ENCODE assay signal across 1 cellular context in genomic region chr1:111223126-111223443, GRCh38.
TF ChIP-seq lines count a peak whose summit lies in the region.

No MANE protein-coding gene starts in this region.

TF ChIP-seq in GM12878, 131 proteins besides CTCF, POLR2A, EP300 and RAD21 (continued from another document and continues in another):
- TF ChIP-seq ATF7 (IDR thresholded peaks at IDR 0.05; ENCODE audit: low read depth): no peak
- TF ChIP-seq TAF1 (IDR thresholded peaks at IDR 0.05; ENCODE audit: borderline replicate concordance, low read depth, low read length): peak; percentile 52; the same call in 1 of the 2 replicates
- TF ChIP-seq ATF2 (IDR thresholded peaks at IDR 0.05; ENCODE audit: low read length): no peak
- peak; percentile 12 for TF ChIP-seq E2F8 (IDR thresholded peaks at IDR 0.05; ENCODE audit: low read depth, partially characterized antibody)
- TF ChIP-seq, protein P1, sequence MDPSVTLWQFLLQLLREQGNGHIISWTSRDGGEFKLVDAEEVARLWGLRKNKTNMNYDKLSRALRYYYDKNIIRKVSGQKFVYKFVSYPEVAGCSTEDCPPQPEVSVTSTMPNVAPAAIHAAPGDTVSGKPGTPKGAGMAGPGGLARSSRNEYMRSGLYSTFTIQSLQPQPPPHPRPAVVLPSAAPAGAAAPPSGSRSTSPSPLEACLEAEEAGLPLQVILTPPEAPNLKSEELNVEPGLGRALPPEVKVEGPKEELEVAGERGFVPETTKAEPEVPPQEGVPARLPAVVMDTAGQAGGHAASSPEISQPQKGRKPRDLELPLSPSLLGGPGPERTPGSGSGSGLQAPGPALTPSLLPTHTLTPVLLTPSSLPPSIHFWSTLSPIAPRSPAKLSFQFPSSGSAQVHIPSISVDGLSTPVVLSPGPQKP (IDR thresholded peaks at IDR 0.05; ENCODE audit: low read depth, low read length): no peak
- TF ChIP-seq ZNF592 (IDR thresholded peaks at IDR 0.05): no peak
- TF ChIP-seq MXI1 (IDR thresholded peaks at IDR 0.05; ENCODE audit: low read depth, low read length): no peak
- TF ChIP-seq ZZZ3 (IDR thresholded peaks at IDR 0.05; ENCODE audit: control insufficient read depth, insufficient read length, low read depth): no peak
- TF ChIP-seq SPI1 (IDR thresholded peaks at IDR 0.05; ENCODE audit: borderline replicate concordance, insufficient read depth, low read depth, low read length): no peak
- TF ChIP-seq ZNF207 (IDR thresholded peaks at IDR 0.05; ENCODE audit: borderline replicate concordance): peak; percentile 1; the same call in 1 of the 2 replicates
- TF ChIP-seq MTA2 (IDR thresholded peaks at IDR 0.05; ENCODE audit: low read depth): no peak
- TF ChIP-seq, protein P2, sequence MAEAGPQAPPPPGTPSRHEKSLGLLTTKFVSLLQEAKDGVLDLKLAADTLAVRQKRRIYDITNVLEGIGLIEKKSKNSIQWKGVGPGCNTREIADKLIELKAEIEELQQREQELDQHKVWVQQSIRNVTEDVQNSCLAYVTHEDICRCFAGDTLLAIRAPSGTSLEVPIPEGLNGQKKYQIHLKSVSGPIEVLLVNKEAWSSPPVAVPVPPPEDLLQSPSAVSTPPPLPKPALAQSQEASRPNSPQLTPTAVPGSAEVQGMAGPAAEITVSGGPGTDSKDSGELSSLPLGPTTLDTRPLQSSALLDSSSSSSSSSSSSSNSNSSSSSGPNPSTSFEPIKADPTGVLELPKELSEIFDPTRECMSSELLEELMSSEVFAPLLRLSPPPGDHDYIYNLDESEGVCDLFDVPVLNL (IDR thresholded peaks at IDR 0.05; ENCODE audit: low read depth, low read length): no peak
- no peak for TF ChIP-seq ZNF384 (IDR thresholded peaks at IDR 0.05; ENCODE audit: borderline replicate concordance, low read depth, low read length)
- TF ChIP-seq CHD1 (IDR thresholded peaks at IDR 0.05; ENCODE audit: low read depth, low read length): no peak
- no peak for TF ChIP-seq WRNIP1 (IDR thresholded peaks at IDR 0.05; ENCODE audit: borderline replicate concordance, low read depth, low read length)
- 0 out of 2 replicates have a peak, but pooled peaks have one; percentile 30 for TF ChIP-seq RELB (IDR thresholded peaks at IDR 0.05; ENCODE audit: low read depth)
- peak; percentile 44 for TF ChIP-seq SKIL (IDR thresholded peaks at IDR 0.05; ENCODE audit: low read depth, poor library complexity, severe bottlenecking)
- TF ChIP-seq, protein P3, sequence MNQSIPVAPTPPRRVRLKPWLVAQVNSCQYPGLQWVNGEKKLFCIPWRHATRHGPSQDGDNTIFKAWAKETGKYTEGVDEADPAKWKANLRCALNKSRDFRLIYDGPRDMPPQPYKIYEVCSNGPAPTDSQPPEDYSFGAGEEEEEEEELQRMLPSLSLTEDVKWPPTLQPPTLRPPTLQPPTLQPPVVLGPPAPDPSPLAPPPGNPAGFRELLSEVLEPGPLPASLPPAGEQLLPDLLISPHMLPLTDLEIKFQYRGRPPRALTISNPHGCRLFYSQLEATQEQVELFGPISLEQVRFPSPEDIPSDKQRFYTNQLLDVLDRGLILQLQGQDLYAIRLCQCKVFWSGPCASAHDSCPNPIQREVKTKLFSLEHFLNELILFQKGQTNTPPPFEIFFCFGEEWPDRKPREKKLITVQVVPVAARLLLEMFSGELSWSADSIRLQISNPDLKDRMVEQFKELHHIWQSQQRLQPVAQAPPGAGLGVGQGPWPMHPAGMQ (IDR thresholded peaks at IDR 0.05; ENCODE audit: borderline replicate concordance): no peak
- TF ChIP-seq NFYA (IDR thresholded peaks at IDR 0.05; ENCODE audit: borderline replicate concordance, low read depth, low read length): no peak
- TF ChIP-seq TCF12 (IDR thresholded peaks at IDR 0.05; ENCODE audit: low read depth, low read length): no peak
- no peak for TF ChIP-seq RBBP5 (conservative IDR thresholded peaks at IDR 0.05)
- no peak for TF ChIP-seq MEF2A (IDR thresholded peaks at IDR 0.05; ENCODE audit: insufficient read depth, low read depth, low read length)
- no peak for TF ChIP-seq GATAD2B (conservative IDR thresholded peaks at IDR 0.05; ENCODE audit: low read depth)
- no peak for TF ChIP-seq MYB (IDR thresholded peaks at IDR 0.05; ENCODE audit: borderline replicate concordance, low read depth, low read length)
- TF ChIP-seq ASH2L (IDR thresholded peaks at IDR 0.05; ENCODE audit: borderline replicate concordance, low read depth): no peak
- no peak for TF ChIP-seq CBX5 (IDR thresholded peaks at IDR 0.05; ENCODE audit: low read depth)
- TF ChIP-seq CHD4 (IDR thresholded peaks at IDR 0.05): no peak
- TF ChIP-seq BRCA1 (IDR thresholded peaks at IDR 0.05; ENCODE audit: low read depth, low read length): no peak
- TF ChIP-seq BMI1 (IDR thresholded peaks at IDR 0.05; ENCODE audit: borderline replicate concordance): no peak
- no peak for TF ChIP-seq MAX (IDR thresholded peaks at IDR 0.05; ENCODE audit: low read depth, low read length)
- no peak for TF ChIP-seq PRDM15 (CRISPR knock-in tag; IDR thresholded peaks at IDR 0.05)
- TF ChIP-seq NBN (IDR thresholded peaks at IDR 0.05): 0 out of 2 replicates have a peak, but pooled peaks have one; percentile 7
- no peak for TF ChIP-seq CBFB (IDR thresholded peaks at IDR 0.05; ENCODE audit: low read depth)
- no peak for TF ChIP-seq RAD51 (IDR thresholded peaks at IDR 0.05)
- TF ChIP-seq EED (IDR thresholded peaks at IDR 0.05; ENCODE audit: low read depth): peak; percentile 6
- TF ChIP-seq HDAC2 (IDR thresholded peaks at IDR 0.05): no peak
- TF ChIP-seq ZNF274 (IDR thresholded peaks at IDR 0.05; ENCODE audit: insufficient read depth, insufficient read length): no peak
- TF ChIP-seq RELA (IDR thresholded peaks at IDR 0.05; ENCODE audit: borderline replicate concordance, partially characterized antibody): no peak
